Comparison of ENCODE assay signal across 36 cellular contexts in genomic region chr2:108226570-108226969, GRCh38. TPM values are rescaled to one million over a fixed set of nuclear protein-coding genes. Genes with fewer than 3 reads are reported as not detected.
"Had no signal": no experiment of that assay in that cellular context is flagged by ENCODE, and none has a peak within 500 bp of the region (broad histone marks: within the 10 kb centered on the region; RNA-seq: fewer than 3 reads in every experiment).

No MANE protein-coding gene starts in this region.

- H3K36me3 ChIP-seq: left ventricle myocardium inferior, neural progenitor cell, neutrophil, ovary, sigmoid colon, spleen, tibial nerve, uterus had no signal

- H3K27ac Mint-ChIP-seq: immature natural killer cell; mesothelial cell of epicardium; naive B cell; natural killer cell; nephron progenitor cell; neural progenitor cell; progenitor cell of endocrine pancreas; stimulated activated memory B cell treated with anti-CD40 and anti-IgM and Interleukin-4, amounts not matched to agents 10 μg/mL and 1 μg/mL and 100 μg/mL, for 72 hours; stimulated activated naive CD8-positive, alpha-beta T cell treated with anti-CD3 and anti-CD28 coated beads, Interleukin-15, amount 100 ng/mL, for 72 hours; type B pancreatic cell had no signal

- ATAC-seq: natural killer cell; right cardiac atrium; stimulated activated memory B cell treated with anti-CD40 and anti-IgM and Interleukin-4, amounts not matched to agents 10 μg/mL and 1 μg/mL and 100 μg/mL, for 72 hours; stimulated activated naive CD8-positive, alpha-beta T cell treated with anti-CD3 and anti-CD28 coated beads, Interleukin-15, amount 100 ng/mL, for 72 hours had no signal

- H3K4me1 ChIP-seq: neural progenitor cell, spleen, tibial nerve, uterus had no signal

- H3K27me3 ChIP-seq: neural progenitor cell, neutrophil, ovary, sigmoid colon, tibial nerve, uterus had no signal

- H3K36me3 Mint-ChIP-seq: immature natural killer cell; mesothelial cell of epicardium; natural killer cell; neural progenitor cell; stimulated activated memory B cell treated with anti-CD40 and anti-IgM and Interleukin-4, amounts not matched to agents 10 μg/mL and 1 μg/mL and 100 μg/mL, for 72 hours had no signal

- H2AFZ ChIP-seq: neural progenitor cell had no signal

- H3K27ac ChIP-seq: left ventricle myocardium inferior, neural progenitor cell, neutrophil, ovary, sigmoid colon, spleen, tibial nerve, uterus had no signal

- DNase-seq: hypothalamus; immature natural killer cell; kidney; left ventricle myocardium inferior; mesendoderm; naive B cell; natural killer cell; nephron progenitor cell; occipital lobe; ovary; right cardiac atrium; sigmoid colon; small intestine; spleen; stimulated activated CD4-positive, alpha-beta T cell treated with anti-CD3 and anti-CD28 coated beads, Interleukin-4, amount 100 ng/mL, for 4 hours; stimulated activated CD8-positive, alpha-beta memory T cell treated with anti-CD3 and anti-CD28 coated beads, Interleukin-4, amount 100 ng/mL, for 48 hours; stimulated activated naive CD4-positive, alpha-beta T cell treated with Interleukin-2 at 50 U/mL for 16 hours; stimulated activated naive CD8-positive, alpha-beta T cell treated with anti-CD3 and anti-CD28 coated beads, Interleukin-15, amount 100 ng/mL, for 72 hours; substantia nigra; uterus had no signal

- H3K9ac ChIP-seq: neural progenitor cell had no signal

- H3K4me3 Mint-ChIP-seq: immature natural killer cell; mesothelial cell of epicardium; naive B cell; natural killer cell; nephron progenitor cell; neural progenitor cell; stimulated activated memory B cell treated with anti-CD40 and anti-IgM and Interleukin-4, amounts not matched to agents 10 μg/mL and 1 μg/mL and 100 μg/mL, for 72 hours; stimulated activated naive CD8-positive, alpha-beta T cell treated with anti-CD3 and anti-CD28 coated beads, Interleukin-15, amount 100 ng/mL, for 72 hours; type B pancreatic cell had no signal

- H3K4me3 ChIP-seq: left ventricle myocardium inferior, lung, neural progenitor cell, ovary, sigmoid colon, spleen, tibial nerve, uterus had no signal

- FAIRE-seq: islet of Langerhans, kidney, small intestine had no signal

- H3K27me3 Mint-ChIP-seq: progenitor cell of endocrine pancreas, type B pancreatic cell had no signal

- H3K4me2 ChIP-seq: neural progenitor cell had no signal

- H3K4me1 Mint-ChIP-seq: immature natural killer cell; mesothelial cell of epicardium; naive B cell; natural killer cell; neural progenitor cell; stimulated activated memory B cell treated with anti-CD40 and anti-IgM and Interleukin-4, amounts not matched to agents 10 μg/mL and 1 μg/mL and 100 μg/mL, for 72 hours; stimulated activated naive CD8-positive, alpha-beta T cell treated with anti-CD3 and anti-CD28 coated beads, Interleukin-15, amount 100 ng/mL, for 72 hours had no signal

- H3K9me3 ChIP-seq: neutrophil, ovary, uterus had no signal

RNA-seq across cellular contexts. Expression of gene SULT1C3, which starts 13.2 kb away (rescaled TPM):
- total RNA-seq: kidney, left ventricle myocardium inferior, lower leg skin, lung, mesothelial cell of epicardium, mononuclear cell, natural killer cell, occipital lobe, ovary, progenitor cell of endocrine pancreas, pulmonary artery endothelial cell, renal cortical epithelial cell, right cardiac atrium, sigmoid colon, spleen, temporal lobe, tibial nerve, ureter, uterus had no signal
- polyA plus RNA-seq: immature natural killer cell, lung, ovary, right cardiac atrium, spleen, thymus had no signal
